Comparison of ENCODE assay signal across 1 cellular context in genomic region chr14:77031680-77032482, GRCh38.
TF ChIP-seq lines count a peak whose summit lies in the region.

No MANE protein-coding gene starts in this region.

TF ChIP-seq in IMR-90, 13 proteins besides CTCF, POLR2A, EP300 and RAD21 (continued from another document):
- TF ChIP-seq RCOR1 (IDR thresholded peaks at IDR 0.05; ENCODE audit: insufficient replicate concordance, low read length), result no peak
- no peak for TF ChIP-seq MAFK (IDR thresholded peaks at IDR 0.05; ENCODE audit: low read depth, low read length)
- peak; percentile 58; the same call in 1 of the 2 replicates for TF ChIP-seq FOS (IDR thresholded peaks at IDR 0.05; ENCODE audit: low read depth, low read length)
- TF ChIP-seq CEBPB (IDR thresholded peaks at IDR 0.05; ENCODE audit: low read depth, low read length), result peak; percentile 95
- TF ChIP-seq MAZ (IDR thresholded peaks at IDR 0.05; ENCODE audit: borderline replicate concordance, low read depth, low read length), result peak; percentile 91
- TF ChIP-seq BHLHE40 (IDR thresholded peaks at IDR 0.05; ENCODE audit: low read depth, low read length), result no peak
